Comparison of ENCODE assay signal across 8 cellular contexts in genomic region chr1:151398691-151399065, GRCh38. TPM values are rescaled to one million over a fixed set of nuclear protein-coding genes. Genes with fewer than 3 reads are reported as not detected.
DNase-seq lines count a peak whose midpoint lies in the region; ATAC-seq and TF ChIP-seq lines count a peak whose summit lies in the region.

No MANE protein-coding gene starts in this region.

- WGBS in trophoblast cell (ENCODE audit: extremely low coverage, insufficient coverage, insufficient read length): no CpG with 5 or more reads among the region's 14 CpGs

- no peak overlapping the region for H2BK120ac ChIP-seq in trophoblast cell (ENCODE audit: insufficient read depth, low read length, poor library complexity)

- H3K4me3 ChIP-seq in PC-3 (ENCODE audit: low read length): peak overlapping the region; percentile 91; the same call in 1 of the 2 replicates
- H3K4me3 ChIP-seq in colonic mucosa: peak overlapping the region; percentile 69
- no peak overlapping the region for H3K4me3 ChIP-seq in trophoblast cell (ENCODE audit: low read depth, low read length)

- ATAC-seq in PC-3 (no peak), HG03280 (IDR thresholded peaks at IDR 0.05; ENCODE audit: unreplicated experiment) (no peak), HG03378 (IDR thresholded peaks at IDR 0.05; ENCODE audit: unreplicated experiment) (no peak), GM21381 (IDR thresholded peaks at IDR 0.05; ENCODE audit: unreplicated experiment) (no peak)

- peak overlapping the region; percentile 88 for H3K4me2 ChIP-seq in PC-3 (ENCODE audit: low read length)
- no peak overlapping the region for H3K4me2 ChIP-seq in trophoblast cell (ENCODE audit: low read length)

- POLR2A ChIA-PET in PC-3 (lab: Charles Lee; ENCODE audit: unreplicated experiment): interaction anchor here (0.6 kb wide), 1 partner anchor 16 kb away, joined by 4 read pairs; no protein-coding TSS in a partner anchor

- TF ChIP-seq CTCF in PC-3 (conservative IDR thresholded peaks at IDR 0.05; ENCODE audit: low read depth, low read length) (no peak), colonic mucosa (IDR thresholded peaks at IDR 0.05) (no peak)

- H3K79me2 ChIP-seq in PC-3 (ENCODE audit: low read length): peaks cover 27% of the 10 kb centered on the region
- peaks cover 7% of the 10 kb centered on the region for H3K79me2 ChIP-seq in trophoblast cell (ENCODE audit: control insufficient read depth, insufficient read depth, low read length, poor library complexity)

- H3K18ac ChIP-seq in trophoblast cell (ENCODE audit: low read length): no peak overlapping the region

- CTCF ChIA-PET in PC-3 (lab: Charles Lee): interaction anchor here (0.6 to 0.7 kb wide), 2 partner anchors 72 to 87 kb away, joined by 3 read pairs; partner anchors contain the start of gene PI4KB

- peaks cover 5% of the 10 kb centered on the region for H4K20me1 ChIP-seq in PC-3 (ENCODE audit: low read length)

- H3K9me2 ChIP-seq in PC-3 (replicated peaks; ENCODE audit: low read length): no peaks in the 10 kb centered on the region

- H3K36me3 ChIP-seq in ES-I3 (ENCODE audit: insufficient read depth, low read length) (no peaks in the 10 kb centered on the region; the same call in 1 of the 2 replicates), PC-3 (ENCODE audit: low read depth, low read length) (peaks cover 29% of the 10 kb centered on the region), colonic mucosa (no peaks in the 10 kb centered on the region), trophoblast cell (ENCODE audit: control insufficient read depth in 1 of 2, insufficient read depth in 2 of 2, low read length in 2 of 2) (peaks cover 7 to 20% of the 10 kb centered on the region in 2 experiments)

- H4K91ac ChIP-seq in trophoblast cell (ENCODE audit: low read depth, low read length): peak overlapping the region; percentile 41

- BruUV-seq in PC-3 (replicated peaks; lab: Mats Ljungman, UMichigan): TSS peak; percentile 83

- H3K23ac ChIP-seq in trophoblast cell (ENCODE audit: low read length): no peak overlapping the region

- H3K27me3 ChIP-seq in PC-3 (ENCODE audit: low read length): no peaks in the 10 kb centered on the region
- H3K27me3 ChIP-seq in colonic mucosa: no peaks in the 10 kb centered on the region
- H3K27me3 ChIP-seq in trophoblast cell (ENCODE audit: insufficient read depth, low read length): no peaks in the 10 kb centered on the region

- H3K14ac ChIP-seq in trophoblast cell (ENCODE audit: low read length): no peak overlapping the region

- peak overlapping the region; percentile 79 for H4K8ac ChIP-seq in trophoblast cell (ENCODE audit: low read depth, low read length)

- intact Hi-C loops in PC-3 (cut with micrococcal nuclease): loop anchor here (1.0 to 2.0 kb wide), 4 partner anchors 24 to 116 kb away; partner anchors contain the start of genes RFX5 and ZNF687
- intact Hi-C loops in colonic mucosa (cut with DNase I): loop anchor here (5.0 kb wide), 1 partner anchor 56 kb away; no protein-coding TSS in a partner anchor

- H4K12ac ChIP-seq in trophoblast cell (ENCODE audit: low read depth, low read length): peak overlapping the region; percentile 87

- no peaks in the 10 kb centered on the region for H3F3A ChIP-seq in PC-3 (ENCODE audit: low read length, unreplicated experiment)

- H3K4me1 ChIP-seq in ES-I3 (ENCODE audit: insufficient read depth, low read length) (no peaks in the 10 kb centered on the region), PC-3 (ENCODE audit: insufficient read depth, low read length) (peaks cover 13% of the 10 kb centered on the region), colonic mucosa (peaks cover 3% of the 10 kb centered on the region), trophoblast cell (ENCODE audit: control insufficient read depth in 1 of 2, insufficient read depth in 2 of 2, low read length in 2 of 2) (peaks cover 6 to 10% of the 10 kb centered on the region in 2 experiments)

- H3K9me3 ChIP-seq in ES-I3 (ENCODE audit: control insufficient read depth, insufficient read depth, low read length) (no peaks in the 10 kb centered on the region), PC-3 (ENCODE audit: low read length) (no peaks in the 10 kb centered on the region), colonic mucosa (no peaks in the 10 kb centered on the region), trophoblast cell (ENCODE audit: insufficient read depth, low read depth, low read length) (no peaks in the 10 kb centered on the region)

- H2AFZ ChIP-seq in PC-3 (ENCODE audit: low read length) (peak overlapping the region; percentile 74; the same call in 1 of the 2 replicates), trophoblast cell (ENCODE audit: insufficient read depth, low read length, poor library complexity) (no peak overlapping the region)

- H3K27ac ChIP-seq in PC-3 (ENCODE audit: low read length): no peak overlapping the region
- peak overlapping the region; percentile 61 for H3K27ac ChIP-seq in colonic mucosa
- H3K27ac ChIP-seq in trophoblast cell (ENCODE audit: low read depth, low read length): no peak overlapping the region

- H3K9ac ChIP-seq in ES-I3 (ENCODE audit: low read depth, low read length): peak overlapping the region; percentile 85; the same call in 1 of the 2 replicates
- H3K9ac ChIP-seq in PC-3 (ENCODE audit: low read length): peak overlapping the region; percentile 96; the same call in 1 of the 2 replicates
- H3K9ac ChIP-seq in colonic mucosa (ENCODE audit: low read depth in 2 of 2, low read length in 2 of 2): no peak overlapping the region
- H3K9ac ChIP-seq in trophoblast cell (ENCODE audit: low read length): no peak overlapping the region

- no peak overlapping the region for H2BK5ac ChIP-seq in trophoblast cell (ENCODE audit: low read depth, low read length, poor library complexity)

- DNase-seq in PC-3 (no peak), colonic mucosa (no peak), trophoblast cell (no peak), NCI-H446 treated with DMSO at 0.1 percent for 48 hours (lab: John Stamatoyannopoulos, UW) (no peak)

- peaks cover 7% of the 10 kb centered on the region for H3K79me1 ChIP-seq in trophoblast cell (ENCODE audit: low read length)

- H2BK12ac ChIP-seq in trophoblast cell (ENCODE audit: low read length): no peak overlapping the region

- H2AK5ac ChIP-seq in trophoblast cell (ENCODE audit: low read length): no peak overlapping the region

- no peak overlapping the region for H3K4ac ChIP-seq in trophoblast cell (ENCODE audit: low read depth, low read length)

RNA-seq across cellular contexts. Expression of gene PSMB4, which starts 0.7 kb away (rescaled TPM):
- total RNA-seq in PC-3 (2014; rRNA removed): 734 and 818 TPM in 2 replicates
- 100 to 1,000 TPM; 179 to 273 TPM for total RNA-seq in colonic mucosa
- 411 and 419 TPM in 2 replicates for polyA plus RNA-seq in trophoblast cell (2013)

RNA-seq across cellular contexts. Expression of gene SELENBP1, which starts 26.2 kb away (rescaled TPM):
- total RNA-seq in PC-3 (2014; rRNA removed): 29.8 and 73.5 TPM in 2 replicates
- total RNA-seq in colonic mucosa: 100 to 1,000 TPM; 744 to 902 TPM
- 5.4 and 5.9 TPM in 2 replicates for polyA plus RNA-seq in trophoblast cell (2013)

RNA-seq across cellular contexts. Expression of gene RFX5, which starts 51.6 kb away (rescaled TPM):
- total RNA-seq in PC-3 (2014; rRNA removed) (34.1 and 41.0 TPM in 2 replicates), colonic mucosa (10 to 100 TPM; 28.6 to 44.1 TPM)
- 21.0 and 23.2 TPM in 2 replicates for polyA plus RNA-seq in trophoblast cell (2013)

Comparison
In these comparisons a context has a peak if more than half of its experiments do, and no peak if none do; other contexts are left out.
1. H3K9ac ChIP-seq: peak in ES-I3 (single experiment) and PC-3 (single experiment); none in colonic mucosa (0 of 2) and trophoblast cell (single experiment).